Comparison of ENCODE assay signal across 18 cellular contexts in the genomic region with DNA sequence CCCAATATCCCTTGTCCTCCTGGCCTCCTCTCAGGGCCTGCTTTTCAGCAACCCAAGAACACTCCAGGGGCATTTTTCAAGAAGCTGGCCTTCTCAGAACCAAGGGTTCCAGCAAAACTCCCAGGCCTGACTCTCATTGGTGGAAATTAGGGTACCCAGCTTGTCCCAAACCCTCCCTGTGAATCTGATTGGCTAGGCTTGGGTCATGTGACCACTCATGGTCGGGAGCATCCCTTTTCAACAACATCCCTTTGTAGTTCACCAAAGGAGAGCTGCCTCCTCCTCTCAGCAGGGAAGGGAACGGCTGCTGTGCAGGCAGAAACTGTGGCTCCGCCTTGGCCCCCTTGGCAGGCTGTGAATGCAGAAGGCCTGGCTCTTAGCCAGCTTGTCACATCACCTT. TPM values are rescaled to one million over a fixed set of nuclear protein-coding genes. Genes with fewer than 3 reads are reported as not detected.
"Had no signal": no experiment of that assay in that cellular context is flagged by ENCODE, and none has a peak within 500 bp of the region (broad histone marks: within the 10 kb centered on the region; RNA-seq: fewer than 3 reads in every experiment).

No MANE protein-coding gene starts in this region.

- H3K9me3 ChIP-seq: thyroid gland, uterus had no signal

- H3K36me3 Mint-ChIP-seq: activated CD8-positive, alpha-beta memory T cell treated with anti-CD3 and anti-CD28 coated beads, Interleukin-2, amount 10 ng/mL, durations not matched to agents 7 days and 5 days; activated naive CD8-positive, alpha-beta T cell; brain had no signal

- H3K27ac Mint-ChIP-seq: activated CD8-positive, alpha-beta memory T cell treated with anti-CD3 and anti-CD28 coated beads, Interleukin-2, amount 10 ng/mL, durations not matched to agents 7 days and 5 days; activated naive CD8-positive, alpha-beta T cell; activated T-cell treated with anti-CD3 and anti-CD28 coated beads, Interleukin-2, amount 50 U/mL, for 24 hours had no signal

- H3K27ac ChIP-seq: epithelial cell of prostate, gastroesophageal sphincter, parathyroid adenoma, skin epidermis, thyroid gland, uterus had no signal

- H3K79me2 ChIP-seq: parathyroid adenoma had no signal

- H2AFZ ChIP-seq: parathyroid adenoma had no signal

- H3K27me3 Mint-ChIP-seq: activated naive CD8-positive, alpha-beta T cell; activated T-cell treated with anti-CD3 and anti-CD28 coated beads, Interleukin-2, amount 50 U/mL, for 24 hours had no signal

- H3K9me3 Mint-ChIP-seq: activated T-cell treated with anti-CD3 and anti-CD28 coated beads, Interleukin-2, amount 50 U/mL, for 24 hours; central memory CD8-positive, alpha-beta T cell had no signal

- H3K4me3 Mint-ChIP-seq: activated CD8-positive, alpha-beta memory T cell treated with anti-CD3 and anti-CD28 coated beads, Interleukin-2, amount 10 ng/mL, durations not matched to agents 7 days and 5 days; activated naive CD8-positive, alpha-beta T cell; activated T-cell treated with anti-CD3 and anti-CD28 coated beads, Interleukin-2, amount 50 U/mL, for 24 hours; brain; central memory CD8-positive, alpha-beta T cell; naive B cell had no signal

- H3K4me1 ChIP-seq: gastroesophageal sphincter, parathyroid adenoma, thyroid gland, uterus had no signal

- H3K27me3 ChIP-seq: gastroesophageal sphincter, thyroid gland, uterus had no signal

- H3K4me3 ChIP-seq: gastroesophageal sphincter, skin epidermis, thyroid gland, uterus had no signal

- H3K4me1 Mint-ChIP-seq: activated CD8-positive, alpha-beta memory T cell treated with anti-CD3 and anti-CD28 coated beads, Interleukin-2, amount 10 ng/mL, durations not matched to agents 7 days and 5 days; central memory CD8-positive, alpha-beta T cell had no signal

- DNase-seq: activated CD4-positive, alpha-beta T cell treated with anti-CD3 and anti-CD28 coated beads for 1 hour; activated CD4-positive, alpha-beta T cell treated with anti-CD3 and anti-CD28 coated beads, Interleukin-2, amount 50 U/mL, for 48 hours; activated CD8-positive, alpha-beta memory T cell treated with anti-CD3 and anti-CD28 coated beads, Interleukin-2, amount 10 ng/mL, durations not matched to agents 7 days and 5 days; activated effector memory CD4-positive, alpha-beta T cell treated with anti-CD3 and anti-CD28 coated beads, Interleukin-2, amount 50 U/mL, for 16 hours; activated T-cell treated with anti-CD3 and anti-CD28 coated beads, Interleukin-2, amount 50 U/mL, for 24 hours; effector memory CD4-positive, alpha-beta T cell; kidney glomerular epithelial cell; naive B cell; retina; thyroid gland; uterus had no signal

- ATAC-seq: activated CD8-positive, alpha-beta memory T cell treated with anti-CD3 and anti-CD28 coated beads, Interleukin-2, amount 10 ng/mL, durations not matched to agents 7 days and 5 days; gastroesophageal sphincter had no signal

- H3K36me3 ChIP-seq: gastroesophageal sphincter, thyroid gland, uterus had no signal

- H3K9ac ChIP-seq: parathyroid adenoma had no signal

RNA-seq across cellular contexts. Expression of a gene that starts 26.5 kb away (rescaled TPM):
- total RNA-seq: activated CD8-positive, alpha-beta memory T cell treated with anti-CD3 and anti-CD28 coated beads, Interleukin-2, amount 10 ng/mL, durations not matched to agents 7 days and 5 days had no signal
